Comparison of ENCODE assay signal across 2 cellular contexts in genomic region chrX:23857935-23858334, GRCh38.
TF ChIP-seq lines count a peak whose summit lies in the region.

No MANE protein-coding gene starts in this region.

TF ChIP-seq in HEK293, 187 proteins besides CTCF, POLR2A, EP300 and RAD21 (continued from another document):
- TF ChIP-seq ZNF280D (tag by site-specific recombination; IDR thresholded peaks at IDR 0.05): no peak
- no peak for TF ChIP-seq ZSCAN5A (tag by site-specific recombination; IDR thresholded peaks at IDR 0.05)
- no peak for TF ChIP-seq REST (tag by site-specific recombination; IDR thresholded peaks at IDR 0.05)
- no peak for TF ChIP-seq ZBTB48 (tag by site-specific recombination; IDR thresholded peaks at IDR 0.05)
- no peak for TF ChIP-seq ZNF121 (tag by site-specific recombination; IDR thresholded peaks at IDR 0.05)
- no peak for TF ChIP-seq ZNF692 (tag by site-specific recombination; IDR thresholded peaks at IDR 0.05)
- TF ChIP-seq MZF1 (tag by site-specific recombination; IDR thresholded peaks at IDR 0.05; ENCODE audit: borderline replicate concordance): peak; percentile 67; the same call in 1 of the 2 replicates

TF ChIP-seq in IMR-90, 13 proteins besides CTCF, POLR2A, EP300 and RAD21:
- no peak for TF ChIP-seq USF2 (IDR thresholded peaks at IDR 0.05; ENCODE audit: low read depth, low read length)
- TF ChIP-seq CHD1 (IDR thresholded peaks at IDR 0.05; ENCODE audit: low read depth, low read length): no peak
- TF ChIP-seq CEBPB (IDR thresholded peaks at IDR 0.05; ENCODE audit: low read depth, low read length): no peak
- TF ChIP-seq MAFK (IDR thresholded peaks at IDR 0.05; ENCODE audit: low read depth, low read length): no peak
- TF ChIP-seq RCOR1 (IDR thresholded peaks at IDR 0.05; ENCODE audit: insufficient replicate concordance, low read length): no peak
- TF ChIP-seq BHLHE40 (IDR thresholded peaks at IDR 0.05; ENCODE audit: low read depth, low read length): no peak
- no peak for TF ChIP-seq MAZ (IDR thresholded peaks at IDR 0.05; ENCODE audit: borderline replicate concordance, low read depth, low read length)
- TF ChIP-seq SMC3 (IDR thresholded peaks at IDR 0.05; ENCODE audit: low read depth, low read length): no peak
- no peak for TF ChIP-seq NFE2L2 (IDR thresholded peaks at IDR 0.05; ENCODE audit: low read depth, low read length)
